ENCODE assay signal across 8 cellular contexts in the genomic region with DNA sequence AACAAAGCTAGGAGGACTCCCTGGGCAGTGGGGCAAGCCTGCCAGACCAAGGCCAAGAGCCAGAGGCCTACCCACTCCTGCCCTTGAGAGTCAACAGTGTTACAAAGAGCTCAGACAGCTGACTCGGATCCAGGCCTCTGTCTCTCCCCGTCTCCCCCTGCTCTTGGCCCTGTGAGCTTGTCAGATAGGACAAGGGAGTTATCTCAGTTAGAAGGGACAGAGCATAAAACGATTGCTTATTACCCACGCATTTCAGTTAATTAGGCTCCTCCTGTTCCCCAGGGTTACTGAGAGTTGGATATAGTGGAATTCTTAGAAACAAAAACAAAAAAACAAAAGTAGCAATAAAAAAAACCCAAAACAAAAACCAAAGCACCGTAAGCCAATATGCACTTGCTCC. TPM values are rescaled to one million over a fixed set of nuclear protein-coding genes. Genes with fewer than 3 reads are reported as not detected.
DNase-seq lines count a peak whose midpoint lies in the region; ATAC-seq lines count a peak whose summit lies in the region.

No MANE protein-coding gene starts in this region.

- H3K9me3 Mint-ChIP-seq in activated naive CD8-positive, alpha-beta T cell (ENCODE audit: low read depth) = no peaks in the 10 kb centered on the region
- H3K9me3 Mint-ChIP-seq in stimulated activated memory B cell treated with anti-CD40 and anti-IgM and Interleukin-4, amounts not matched to agents 10 μg/mL and 1 μg/mL and 100 μg/mL, for 72 hours = no peaks in the 10 kb centered on the region

- peaks cover 3% of the 10 kb centered on the region for H3K36me3 Mint-ChIP-seq in activated naive CD8-positive, alpha-beta T cell
- peaks cover 41% of the 10 kb centered on the region for H3K36me3 Mint-ChIP-seq in stimulated activated memory B cell treated with anti-CD40 and anti-IgM and Interleukin-4, amounts not matched to agents 10 μg/mL and 1 μg/mL and 100 μg/mL, for 72 hours

- H3K27me3 Mint-ChIP-seq in activated naive CD8-positive, alpha-beta T cell = no peaks in the 10 kb centered on the region
- no peaks in the 10 kb centered on the region for H3K27me3 Mint-ChIP-seq in stimulated activated memory B cell treated with anti-CD40 and anti-IgM and Interleukin-4, amounts not matched to agents 10 μg/mL and 1 μg/mL and 100 μg/mL, for 72 hours

- ATAC-seq in stimulated activated memory B cell treated with anti-CD40 and anti-IgM and Interleukin-4, amounts not matched to agents 10 μg/mL and 1 μg/mL and 100 μg/mL, for 72 hours = no peak

- H3K27ac Mint-ChIP-seq in activated naive CD8-positive, alpha-beta T cell = peak overlapping the region; percentile 88
- peak overlapping the region; percentile 82 for H3K27ac Mint-ChIP-seq in stimulated activated memory B cell treated with anti-CD40 and anti-IgM and Interleukin-4, amounts not matched to agents 10 μg/mL and 1 μg/mL and 100 μg/mL, for 72 hours

- DNase-seq in DMS 273 (lab: John Stamatoyannopoulos, UW; ENCODE audit: unreplicated experiment) (peak; percentile 18), DMS 273 treated with DMSO at 0.1 percent for 48 hours (lab: John Stamatoyannopoulos, UW) (no peak), hepatic stellate cell (ENCODE audit: low spot score) (peak; percentile 36), activated gamma-delta T cell (lab: John Stamatoyannopoulos, UW) (no peak), H4 (ENCODE audit: low spot score) (no peak), NCI-H510A (lab: John Stamatoyannopoulos, UW) (no peak)

- H3K4me1 Mint-ChIP-seq in activated naive CD8-positive, alpha-beta T cell (ENCODE audit: low read depth) = peaks cover 63% of the 10 kb centered on the region
- H3K4me1 Mint-ChIP-seq in stimulated activated memory B cell treated with anti-CD40 and anti-IgM and Interleukin-4, amounts not matched to agents 10 μg/mL and 1 μg/mL and 100 μg/mL, for 72 hours = peaks cover 72% of the 10 kb centered on the region

- H3K4me3 Mint-ChIP-seq in activated naive CD8-positive, alpha-beta T cell = peak overlapping the region; percentile 91
- peak overlapping the region; percentile 91 for H3K4me3 Mint-ChIP-seq in stimulated activated memory B cell treated with anti-CD40 and anti-IgM and Interleukin-4, amounts not matched to agents 10 μg/mL and 1 μg/mL and 100 μg/mL, for 72 hours

RNA-seq across cellular contexts. Expression of a gene that starts 1.3 kb away (rescaled TPM):
- total RNA-seq in H4 (2014; rRNA removed; shearing (Covaris generic)) = 8.2 and 15.7 TPM in 2 replicates

RNA-seq across cellular contexts. Expression of a gene that starts 36.4 kb away (rescaled TPM):
- 15.5 and 15.8 TPM in 2 replicates for total RNA-seq in H4 (2014; rRNA removed; shearing (Covaris generic))

RNA-seq across cellular contexts. Expression of a gene that starts 38.3 kb away (rescaled TPM):
- total RNA-seq in H4 (2014; rRNA removed; shearing (Covaris generic)) = not detected in 2 replicates

Comparison
In these comparisons a context has a peak if more than half of its experiments do, and no peak if none do; other contexts are left out.
1. DNase-seq: peak in DMS 273 (single experiment) and hepatic stellate cell (single experiment); none in DMS 273 treated with DMSO at 0.1 percent for 48 hours (single experiment), activated gamma-delta T cell (single experiment), H4 (single experiment) and NCI-H510A (single experiment).